In genomic region chr2:119157850-119158511, GRCh38 we compare ENCODE assay signal across 2 cellular contexts.
TF ChIP-seq lines count a peak whose summit lies in the region.

No MANE protein-coding gene starts in this region.

TF ChIP-seq in GM23338, 12 proteins besides CTCF, POLR2A, EP300 and RAD21:
- TF ChIP-seq JUNB (IDR thresholded peaks at IDR 0.05; ENCODE audit: unreplicated experiment) = no peak
- TF ChIP-seq EZH2 (IDR thresholded peaks at IDR 0.05; ENCODE audit: low read depth, unreplicated experiment) = peak; percentile 47
- TF ChIP-seq ZNF114 (CRISPR knock-in tag; IDR thresholded peaks at IDR 0.05) = no peak
- peak; percentile 37 for TF ChIP-seq EZH2phosphoT487 (IDR thresholded peaks at IDR 0.05; ENCODE audit: unreplicated experiment)

TF ChIP-seq in HepG2, 621 proteins besides CTCF, POLR2A, EP300 and RAD21:
- TF ChIP-seq TFDP2 (CRISPR knock-in tag; IDR thresholded peaks at IDR 0.05) (no peak), FOXJ3 (CRISPR knock-in tag; IDR thresholded peaks at IDR 0.05; ENCODE audit: borderline replicate concordance) (no peak)
